1 cellular context compared by ENCODE assay signal in genomic region chr4:30718889-30719252, GRCh38.
TF ChIP-seq lines count a peak whose summit lies in the region.

No MANE protein-coding gene starts in this region.

TF ChIP-seq in GM12878, 131 proteins besides CTCF, POLR2A, EP300 and RAD21 (continued from another document):
- TF ChIP-seq ZBTB11 (CRISPR knock-in tag; IDR thresholded peaks at IDR 0.05) (no peak), POLR2AphosphoS2 (IDR thresholded peaks at IDR 0.05; ENCODE audit: low read depth, low read length) (no peak), MYC (IDR thresholded peaks at IDR 0.05; ENCODE audit: insufficient read depth, insufficient read length, insufficient replicate concordance, low read length, severe bottlenecking) (no peak), USF2 (IDR thresholded peaks at IDR 0.05; ENCODE audit: borderline replicate concordance, low read depth, low read length) (no peak), RELB (IDR thresholded peaks at IDR 0.05; ENCODE audit: low read depth) (no peak), KAT2A (conservative IDR thresholded peaks at IDR 0.05; ENCODE audit: control insufficient read depth, low read depth, low read length) (no peak), ZZZ3 (IDR thresholded peaks at IDR 0.05; ENCODE audit: control insufficient read depth, insufficient read length, low read depth) (no peak), POU2F2 (IDR thresholded peaks at IDR 0.05; ENCODE audit: borderline replicate concordance, low read depth, low read length) (no peak), ZBTB40 (IDR thresholded peaks at IDR 0.05; ENCODE audit: borderline replicate concordance) (no peak)
